Comparison of ENCODE assay signal across 7 cellular contexts in the genomic region with DNA sequence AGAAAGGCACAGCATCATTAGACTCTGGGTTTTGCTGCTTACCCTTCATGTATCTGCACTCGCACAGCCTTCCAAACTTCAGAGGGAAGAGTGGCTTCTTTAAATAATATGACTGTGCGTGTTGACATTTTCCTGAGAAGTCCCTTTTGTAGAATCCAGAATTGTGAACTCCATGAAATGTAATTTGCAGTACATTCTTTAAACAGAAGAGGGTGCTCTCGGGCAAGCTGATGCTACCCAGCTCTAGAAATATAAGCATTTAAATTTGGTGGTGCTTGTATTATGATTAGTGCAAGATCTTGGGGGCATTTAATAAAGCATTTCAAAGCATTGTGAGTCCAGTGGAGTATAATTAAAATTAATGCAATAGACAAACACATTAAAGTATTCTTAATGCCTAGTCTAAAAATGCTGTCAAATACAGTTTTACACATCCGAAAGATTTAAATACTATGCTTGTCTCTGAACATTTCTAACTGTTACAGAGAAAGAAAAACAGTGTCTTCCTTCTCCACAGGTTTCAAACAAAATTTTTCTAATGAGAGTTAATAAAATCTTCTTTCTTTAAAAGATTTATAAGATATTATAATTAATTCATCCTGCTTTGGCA. TPM values are rescaled to one million over a fixed set of nuclear protein-coding genes. Genes with fewer than 3 reads are reported as not detected.
A peak's percentile ranks its signal among the peaks of the same experiment; 100 is the strongest.
DNase-seq lines count a peak whose midpoint lies in the region; ATAC-seq and TF ChIP-seq lines count a peak whose summit lies in the region.

No MANE protein-coding gene starts in this region.

- H3K27ac ChIP-seq in osteoblast (ENCODE audit: low read depth, low read length), result peak overlapping the region; percentile 69

- no peak overlapping the region for H3K4me3 Mint-ChIP-seq in endothelial cell (ENCODE audit: unreplicated experiment)

- H3K79me2 ChIP-seq in osteoblast (ENCODE audit: insufficient read depth, low read length), result no peaks in the 10 kb centered on the region

- in situ Hi-C loops in G401 (cut with HindIII; ENCODE audit: low sequenced_read_pairs), result no loop called here

- H3K27me3 ChIP-seq in osteoblast (ENCODE audit: insufficient read depth, low read length), result no peaks in the 10 kb centered on the region

- peaks cover 15% of the 10 kb centered on the region for H3K4me1 ChIP-seq in osteoblast (ENCODE audit: insufficient read depth, low read length)

- H3K4me2 ChIP-seq in osteoblast (ENCODE audit: insufficient read depth, low read length), result peak overlapping the region; percentile 64

- DNase-seq in G401 (ENCODE audit: low spot score) (peak; percentile 51), HS-27A (ENCODE audit: low read depth) (peak; percentile 38), OCI-M1 (lab: John Stamatoyannopoulos, UW) (peak; percentile 85), endothelial cell (ENCODE audit: low spot score) (peak; percentile 36), osteoblast (ENCODE audit: insufficient read length, low spot score, missing footprints) (no peak)

- no peak overlapping the region for H2AFZ ChIP-seq in osteoblast (ENCODE audit: low read length)

- H3K36me3 ChIP-seq in osteoblast (ENCODE audit: insufficient read depth, low read length), result no peaks in the 10 kb centered on the region

- H3K27ac Mint-ChIP-seq in endothelial cell (ENCODE audit: unreplicated experiment), result no peak overlapping the region

- H3K36me3 Mint-ChIP-seq in endothelial cell (ENCODE audit: low read depth, unreplicated experiment), result no peaks in the 10 kb centered on the region

- H4K20me1 ChIP-seq in osteoblast (ENCODE audit: insufficient read depth, low read length), result no peaks in the 10 kb centered on the region

- no peaks in the 10 kb centered on the region for H3K9me3 Mint-ChIP-seq in endothelial cell (ENCODE audit: unreplicated experiment)

- H3K4me1 Mint-ChIP-seq in endothelial cell (ENCODE audit: unreplicated experiment), result no peaks in the 10 kb centered on the region

- H3K9me3 ChIP-seq in osteoblast (ENCODE audit: low read depth, low read length), result no peaks in the 10 kb centered on the region

- H3K4me3 ChIP-seq in osteoblast (ENCODE audit: insufficient read depth, low read length), result no peak overlapping the region

- no peaks in the 10 kb centered on the region for H3K27me3 Mint-ChIP-seq in endothelial cell (ENCODE audit: unreplicated experiment)

- no peak for ATAC-seq in HG02623 (IDR thresholded peaks at IDR 0.05; ENCODE audit: unreplicated experiment)
- no peak for ATAC-seq in HG03196 (IDR thresholded peaks at IDR 0.05; ENCODE audit: unreplicated experiment)

- peak; percentile 87 for TF ChIP-seq CTCF in endothelial cell (IDR thresholded peaks at IDR 0.05; ENCODE audit: unreplicated experiment)
- TF ChIP-seq CTCF in osteoblast (IDR thresholded peaks at IDR 0.05; ENCODE audit: extremely low read depth, low read depth, low read length), result peak; percentile 77

RNA-seq across cellular contexts. Expression of a gene that starts 17.3 kb away (rescaled TPM):
- total RNA-seq in G401 (2014; rRNA removed; shearing (Covaris generic)), result not detected in 2 replicates
- total RNA-seq in endothelial cell (ENCODE audit: unreplicated experiment) (not detected), osteoblast (0.59 and 1.1 TPM in 2 replicates)
